In genomic region chr19:5001547-5002131, GRCh38 we compare ENCODE assay signal across 8 cellular contexts. TPM values are rescaled to one million over a fixed set of nuclear protein-coding genes. Genes with fewer than 3 reads are reported as not detected.
DNase-seq lines count a peak whose midpoint lies in the region; ATAC-seq and TF ChIP-seq lines count a peak whose summit lies in the region.

No MANE protein-coding gene starts in this region.

- ATAC-seq in HG03095 (IDR thresholded peaks at IDR 0.05; ENCODE audit: unreplicated experiment) (no peak), HG03432 (IDR thresholded peaks at IDR 0.05; ENCODE audit: unreplicated experiment) (no peak)

- no peak overlapping the region for H3K56ac ChIP-seq in mesendoderm (ENCODE audit: low read length)

- H2AK5ac ChIP-seq in mesendoderm (ENCODE audit: low read length), result no peak overlapping the region

- no peak for TF ChIP-seq POLR2A in uterus (IDR thresholded peaks at IDR 0.05)

- DNase-seq in BE2C, result peak; percentile 58
- peak; percentile 66 for DNase-seq in HCEC 1CT
- peak; percentile 53 for DNase-seq in cerebellar cortex (ENCODE audit: low spot score)
- peak; percentile 57 for DNase-seq in mesendoderm
- no peak for DNase-seq in uterus

- intact Hi-C loops in uterus (cut with DNase I; ENCODE audit: low total_unique reads), result no loop called here

- no peak overlapping the region for H3K18ac ChIP-seq in mesendoderm (ENCODE audit: low read length)

- H3K79me1 ChIP-seq in mesendoderm (ENCODE audit: low read length), result peaks cover 10% of the 10 kb centered on the region

- H2BK15ac ChIP-seq in mesendoderm (replicated peaks; ENCODE audit: low read depth), result no peak overlapping the region

- H3K23ac ChIP-seq in mesendoderm (ENCODE audit: low read length), result no peak overlapping the region

- H3K36me3 ChIP-seq in BE2C, result no peaks in the 10 kb centered on the region
- no peaks in the 10 kb centered on the region for H3K36me3 ChIP-seq in SU-DHL-6 (ENCODE audit: low read length)
- no peaks in the 10 kb centered on the region for H3K36me3 ChIP-seq in mesendoderm (ENCODE audit: control insufficient read depth, insufficient read depth, low read length)
- no peaks in the 10 kb centered on the region for H3K36me3 ChIP-seq in uterus

- no peak overlapping the region for H3K27ac ChIP-seq in SU-DHL-6 (ENCODE audit: low read depth, low read length)
- H3K27ac ChIP-seq in mesendoderm (ENCODE audit: low read depth, low read length), result no peak overlapping the region
- no peak overlapping the region for H3K27ac ChIP-seq in uterus

- H4K20me1 ChIP-seq in SU-DHL-6 (ENCODE audit: low read depth, low read length), result no peaks in the 10 kb centered on the region; the same call in 1 of the 2 replicates

- no peak overlapping the region for H3K4ac ChIP-seq in mesendoderm (ENCODE audit: low read depth, low read length)

- no peak overlapping the region for H4K8ac ChIP-seq in mesendoderm (ENCODE audit: low read depth, low read length)

- no peak overlapping the region for H3K9ac ChIP-seq in SU-DHL-6 (ENCODE audit: low read length)
- no peak overlapping the region for H3K9ac ChIP-seq in mesendoderm (ENCODE audit: low read length)

- H3K4me3 ChIP-seq in BE2C (ENCODE audit: low read depth, low read length), result no peak overlapping the region
- no peak overlapping the region for H3K4me3 ChIP-seq in SU-DHL-6 (ENCODE audit: insufficient read depth, low read length, poor library complexity, severe bottlenecking)
- H3K4me3 ChIP-seq in mesendoderm (ENCODE audit: low read length), result no peak overlapping the region
- no peak overlapping the region for H3K4me3 ChIP-seq in uterus

- H3K4me1 ChIP-seq in BE2C (no peaks in the 10 kb centered on the region), mesendoderm (ENCODE audit: control insufficient read depth, low read depth, low read length) (no peaks in the 10 kb centered on the region), uterus (no peaks in the 10 kb centered on the region)

- no peaks in the 10 kb centered on the region for H3F3A ChIP-seq in SU-DHL-6 (ENCODE audit: insufficient read depth)

- H3K9me2 ChIP-seq in SU-DHL-6 (replicated peaks; ENCODE audit: insufficient read depth, low read length), result no peaks in the 10 kb centered on the region

- H4K5ac ChIP-seq in mesendoderm (ENCODE audit: low read length), result no peak overlapping the region

- H3K4me2 ChIP-seq in SU-DHL-6 (ENCODE audit: low read depth, low read length, poor library complexity, severe bottlenecking) (no peak overlapping the region), mesendoderm (ENCODE audit: low read length) (no peak overlapping the region)

- H3K9me3 ChIP-seq in BE2C, result no peaks in the 10 kb centered on the region
- H3K9me3 ChIP-seq in SU-DHL-6 (ENCODE audit: insufficient read depth, low read length), result no peaks in the 10 kb centered on the region
- H3K9me3 ChIP-seq in uterus, result no peaks in the 10 kb centered on the region

- peaks cover 10% of the 10 kb centered on the region; the same call in 1 of the 2 replicates for H3K79me2 ChIP-seq in SU-DHL-6 (ENCODE audit: insufficient read depth, low read length)
- no peaks in the 10 kb centered on the region for H3K79me2 ChIP-seq in mesendoderm (ENCODE audit: control insufficient read depth, insufficient read depth, low read length)

- H2BK120ac ChIP-seq in mesendoderm (ENCODE audit: low read depth, low read length), result no peak overlapping the region

- no peak overlapping the region for H2BK5ac ChIP-seq in mesendoderm (ENCODE audit: low read length)

- TF ChIP-seq CTCF in BE2C (IDR thresholded peaks at IDR 0.05; ENCODE audit: low read depth, low read length) (peak; percentile 87), SU-DHL-6 (IDR thresholded peaks at IDR 0.05; ENCODE audit: insufficient read depth, low read length, poor library complexity, severe bottlenecking) (peak; percentile 92), uterus (IDR thresholded peaks at IDR 0.05) (peak in 3 of 4 experiments; percentile 18 to 33 (median 27))

- WGBS in mesendoderm (ENCODE audit: extremely low coverage, insufficient coverage, low lambda C conversion rate), result no CpG with 5 or more reads among the region's 5 CpGs

- H2AFZ ChIP-seq in SU-DHL-6 (ENCODE audit: low read depth, low read length, severe bottlenecking), result no peak overlapping the region

- H3K27me3 ChIP-seq in BE2C (no peaks in the 10 kb centered on the region), SU-DHL-6 (ENCODE audit: low read length) (no peaks in the 10 kb centered on the region), mesendoderm (ENCODE audit: insufficient read depth, low read length, poor library complexity) (no peaks in the 10 kb centered on the region), uterus (no peaks in the 10 kb centered on the region)

RNA-seq across cellular contexts. Expression of gene KDM4B, which starts 32.7 kb away (rescaled TPM):
- 40.8 TPM for polyA plus RNA-seq in BE2C (2012; ENCODE audit: insufficient read depth, insufficient read length, low read depth)
- 8.5 TPM for polyA plus RNA-seq in mesendoderm (2013, experiment 1 of 2)
- polyA plus RNA-seq in mesendoderm (2013, experiment 2 of 2), result 8.4 TPM
- total RNA-seq in uterus, result 10 to 100 TPM; 18.4 to 94.7 (median 25.6) TPM

Comparison
In these comparisons a context has a peak if more than half of its experiments do, and no peak if none do; other contexts are left out.
1. DNase-seq: peak in BE2C (single experiment), HCEC 1CT (single experiment), cerebellar cortex (single experiment) and mesendoderm (single experiment); none in uterus (0 of 2).
2. CTCF ChIP-seq: peak in every context shown above with its lines; median percentile 92 in SU-DHL-6; 87 in BE2C; 27 in uterus.